Comparison of ENCODE assay signal across 1 cellular context in genomic region chr14:81102217-81102616, GRCh38.
TF ChIP-seq lines count a peak whose summit lies in the region.

No MANE protein-coding gene starts in this region.

TF ChIP-seq in K562, 482 proteins besides CTCF, POLR2A, EP300 and RAD21 (continued from another document):
- peak; percentile 45; the same call in 1 of the 2 replicates for TF ChIP-seq CEBPB (tag; IDR thresholded peaks at IDR 0.05)
- no peak for TF ChIP-seq EHMT2 (IDR thresholded peaks at IDR 0.05)
- TF ChIP-seq SRF (CRISPR knock-in tag; IDR thresholded peaks at IDR 0.05): no peak
- no peak for TF ChIP-seq ATF7 (IDR thresholded peaks at IDR 0.05)
- no peak for TF ChIP-seq TAF7 (tag; IDR thresholded peaks at IDR 0.05)
- TF ChIP-seq MAFK (IDR thresholded peaks at IDR 0.05; ENCODE audit: low read length): no peak
- TF ChIP-seq CEBPG (CRISPR knock-in tag; IDR thresholded peaks at IDR 0.05): no peak
- peak in 1 of 2 experiments; percentile 51; a peak in 1 of 4 replicates for TF ChIP-seq CEBPG (tag; conservative IDR thresholded peaks at IDR 0.05 in 1 of 2, IDR thresholded peaks at IDR 0.05 in 1 of 2)
- no peak for TF ChIP-seq MYNN (IDR thresholded peaks at IDR 0.05)
- TF ChIP-seq MYNN (CRISPR knock-in tag; IDR thresholded peaks at IDR 0.05): no peak
- no peak for TF ChIP-seq TOE1 (IDR thresholded peaks at IDR 0.05; ENCODE audit: borderline replicate concordance)
- TF ChIP-seq TOE1 (CRISPR knock-in tag; IDR thresholded peaks at IDR 0.05; ENCODE audit: borderline replicate concordance, low read depth): no peak
- TF ChIP-seq MAFG (tag; conservative IDR thresholded peaks at IDR 0.05): no peak
- TF ChIP-seq HNRNPLL (IDR thresholded peaks at IDR 0.05; ENCODE audit: low read depth, low read length, poor library complexity, severe bottlenecking): no peak
- TF ChIP-seq MTA3 (IDR thresholded peaks at IDR 0.05; ENCODE audit: borderline replicate concordance): no peak
